Comparison of ENCODE assay signal across 10 cellular contexts in genomic region chr6:126040826-126041225, GRCh38. TPM values are rescaled to one million over a fixed set of nuclear protein-coding genes. Genes with fewer than 3 reads are reported as not detected.
DNase-seq lines count a peak whose midpoint lies in the region; ATAC-seq lines count a peak whose summit lies in the region.
"Had no signal": no experiment of that assay in that cellular context is flagged by ENCODE, and none has a peak within 500 bp of the region (broad histone marks: within the 10 kb centered on the region; RNA-seq: fewer than 3 reads in every experiment).

No MANE protein-coding gene starts in this region.

- peak; percentile 67 for DNase-seq in A172 (ENCODE audit: low spot score)
- peak; percentile 56 for DNase-seq in KBM-7
- peak; percentile 53 for DNase-seq in astrocyte of the hippocampus (ENCODE audit: low read depth, low spot score)
- no peak for DNase-seq in left lobe of liver (ENCODE audit: low spot score)
- DNase-seq in NCI-H2029 (lab: John Stamatoyannopoulos, UW): no peak
- DNase-seq in activated CD4-positive, alpha-beta memory T cell treated with anti-CD3 and anti-CD28 coated beads for 36 hours: no peak
- DNase-seq in activated naive CD4-positive, alpha-beta T cell treated with anti-CD3 and anti-CD28 coated beads, Interleukin-2, amount 50 U/mL, for 72 hours (ENCODE audit: low spot score in 2 of 2): no peak
- DNase-seq: mesendoderm had no signal

- no peak overlapping the region for H3K27ac Mint-ChIP-seq in activated CD4-positive, alpha-beta memory T cell treated with anti-CD3 and anti-CD28 coated beads for 36 hours
- H3K27ac Mint-ChIP-seq in activated naive CD4-positive, alpha-beta T cell treated with anti-CD3 and anti-CD28 coated beads, Interleukin-2, amount 50 U/mL, for 72 hours: no peak overlapping the region
- H3K27ac Mint-ChIP-seq: activated naive CD8-positive, alpha-beta T cell had no signal

- in situ Hi-C loops in KBM-7 (cut with MboI; ENCODE audit: low pct_unique_long_range_greater_than_20kb, low sequenced_read_pairs): no loop called here

- peaks cover 62% of the 10 kb centered on the region for H3K36me3 Mint-ChIP-seq in activated CD4-positive, alpha-beta memory T cell treated with anti-CD3 and anti-CD28 coated beads for 36 hours
- H3K36me3 Mint-ChIP-seq in activated naive CD4-positive, alpha-beta T cell treated with anti-CD3 and anti-CD28 coated beads, Interleukin-2, amount 50 U/mL, for 72 hours: peaks cover 36% of the 10 kb centered on the region in 2 donors

- no peaks in the 10 kb centered on the region for H3K4me1 Mint-ChIP-seq in activated CD4-positive, alpha-beta memory T cell treated with anti-CD3 and anti-CD28 coated beads for 36 hours (ENCODE audit: low read depth)

- CTCF ChIA-PET in activated CD4-positive, alpha-beta memory T cell treated with anti-CD3 and anti-CD28 coated beads for 36 hours (lab: Charles Lee): no interaction called here

- H3K4me3 Mint-ChIP-seq in activated CD4-positive, alpha-beta memory T cell treated with anti-CD3 and anti-CD28 coated beads for 36 hours: no peak overlapping the region
- H3K4me3 Mint-ChIP-seq: activated naive CD8-positive, alpha-beta T cell had no signal

- POLR2A ChIA-PET in activated CD4-positive, alpha-beta memory T cell treated with anti-CD3 and anti-CD28 coated beads for 36 hours (lab: Charles Lee): no interaction called here

- ATAC-seq in left lobe of liver (peak; percentile 69), GM19455 (IDR thresholded peaks at IDR 0.05; ENCODE audit: unreplicated experiment) (no peak)
- ATAC-seq in activated naive CD4-positive, alpha-beta T cell treated with anti-CD3 and anti-CD28 coated beads, Interleukin-2, amount 50 U/mL, for 72 hours: no peak

- no peaks in the 10 kb centered on the region for H3K27me3 Mint-ChIP-seq in activated CD4-positive, alpha-beta memory T cell treated with anti-CD3 and anti-CD28 coated beads for 36 hours
- H3K27me3 Mint-ChIP-seq: activated naive CD8-positive, alpha-beta T cell had no signal

- intact Hi-C loops in activated CD4-positive, alpha-beta memory T cell treated with anti-CD3 and anti-CD28 coated beads for 36 hours (cut with micrococcal nuclease): no loop called here

- peaks cover 4% of the 10 kb centered on the region for H3K9me3 Mint-ChIP-seq in activated CD4-positive, alpha-beta memory T cell treated with anti-CD3 and anti-CD28 coated beads for 36 hours
- H3K9me3 Mint-ChIP-seq in activated naive CD4-positive, alpha-beta T cell treated with anti-CD3 and anti-CD28 coated beads, Interleukin-2, amount 50 U/mL, for 72 hours: no peaks in the 10 kb centered on the region

RNA-seq across cellular contexts. Expression of gene TRMT11, which starts 54.5 kb away (rescaled TPM):
- 41.2 and 49.2 TPM in 2 replicates for total RNA-seq in A172 (2014; rRNA removed; shearing (Covaris generic))
- total RNA-seq in left lobe of liver: 11.6 TPM
- total RNA-seq in activated CD4-positive, alpha-beta memory T cell treated with anti-CD3 and anti-CD28 coated beads for 36 hours: 10 to 100 TPM; 42.8 to 46.9 TPM
- total RNA-seq in activated naive CD4-positive, alpha-beta T cell treated with anti-CD3 and anti-CD28 coated beads, Interleukin-2, amount 50 U/mL, for 72 hours: 10 to 100 TPM; 33.0 to 53.6 TPM

Comparison
In these comparisons a context has a peak if more than half of its experiments do, and no peak if none do; other contexts are left out.
1. DNase-seq: peak in A172 (single experiment), KBM-7 (single experiment) and astrocyte of the hippocampus (single experiment); none in left lobe of liver (single experiment), NCI-H2029 (single experiment), activated CD4-positive, alpha-beta memory T cell treated with anti-CD3 and anti-CD28 coated beads for 36 hours (single experiment) and activated naive CD4-positive, alpha-beta T cell treated with anti-CD3 and anti-CD28 coated beads, Interleukin-2, amount 50 U/mL, for 72 hours (0 of 2).